In the genomic region with DNA sequence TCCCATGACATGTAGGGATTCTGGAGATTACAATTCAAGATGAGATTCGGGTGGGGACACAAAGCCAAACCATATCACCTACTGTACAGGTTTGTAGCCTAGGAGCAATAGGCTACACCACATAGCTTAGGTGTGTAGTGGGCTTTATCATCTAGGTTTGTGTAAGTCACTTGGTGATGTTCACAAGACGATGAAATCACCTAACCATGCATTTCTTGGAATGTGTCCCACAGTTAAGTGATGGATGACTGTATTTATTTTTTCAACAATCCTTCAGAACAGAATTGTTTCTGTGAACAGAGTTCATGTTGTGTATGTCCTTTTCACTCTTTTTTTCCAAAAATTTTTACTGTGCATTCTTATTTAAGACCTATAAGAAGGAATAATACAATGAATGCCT, we compare ENCODE assay signal across 18 cellular contexts.
"Had no signal": no experiment of that assay in that cellular context is flagged by ENCODE, and none has a peak within 500 bp of the region (broad histone marks: within the 10 kb centered on the region; RNA-seq: fewer than 3 reads in every experiment).

No MANE protein-coding gene starts in this region.

- H3K9me3 ChIP-seq: gastrocnemius medialis, psoas muscle had no signal

- H3K9me3 Mint-ChIP-seq: activated CD4-positive, alpha-beta memory T cell treated with anti-CD3 and anti-CD28 coated beads, Interleukin-2, amount 10 ng/mL, durations not matched to agents 7 days and 5 days; activated naive CD8-positive, alpha-beta T cell treated with anti-CD3 and anti-CD28 coated beads for 36 hours; stimulated activated naive CD8-positive, alpha-beta T cell treated with anti-CD3 and anti-CD28 coated beads, Interleukin-15, amount 100 ng/mL, for 72 hours had no signal

- H3K4me1 Mint-ChIP-seq: activated CD4-positive, alpha-beta memory T cell treated with anti-CD3 and anti-CD28 coated beads, Interleukin-2, amount 10 ng/mL, durations not matched to agents 7 days and 5 days; activated CD4-positive, alpha-beta T cell treated with anti-CD3 and anti-CD28 coated beads for 36 hours; activated naive CD8-positive, alpha-beta T cell treated with anti-CD3 and anti-CD28 coated beads for 36 hours had no signal

- H3K27ac ChIP-seq: gastrocnemius medialis, psoas muscle, VCaP had no signal

- DNase-seq: activated CD4-positive, alpha-beta memory T cell treated with anti-CD3 and anti-CD28 coated beads, Interleukin-2, amount 10 ng/mL, durations not matched to agents 7 days and 5 days; activated CD4-positive, alpha-beta T cell treated with anti-CD3 and anti-CD28 coated beads for 36 hours; activated gamma-delta T cell treated with Interleukin-2 at 50 U/mL for 16 hours; activated naive CD8-positive, alpha-beta T cell treated with anti-CD3 and anti-CD28 coated beads for 36 hours; activated T-cell treated with anti-CD3 and anti-CD28 coated beads, Interleukin-2, amount 50 U/mL, for 48 hours; aorta; central memory CD4-positive, alpha-beta T cell; dermis blood vessel endothelial cell; gastrocnemius medialis; kidney; psoas muscle; stimulated activated CD4-positive, alpha-beta T cell treated with anti-CD3 and anti-CD28 coated beads, Interleukin-4, amount 100 ng/mL, for 1 hour; stimulated activated CD8-positive, alpha-beta memory T cell treated with anti-CD3 and anti-CD28 coated beads, Interleukin-4, amount 100 ng/mL, for 48 hours; stimulated activated naive CD8-positive, alpha-beta T cell treated with anti-CD3 and anti-CD28 coated beads, Interleukin-15, amount 100 ng/mL, for 72 hours; T1000 had no signal

- H3K27ac Mint-ChIP-seq: activated CD4-positive, alpha-beta memory T cell treated with anti-CD3 and anti-CD28 coated beads, Interleukin-2, amount 10 ng/mL, durations not matched to agents 7 days and 5 days; activated CD4-positive, alpha-beta T cell treated with anti-CD3 and anti-CD28 coated beads for 36 hours; activated naive CD8-positive, alpha-beta T cell treated with anti-CD3 and anti-CD28 coated beads for 36 hours; stimulated activated naive CD8-positive, alpha-beta T cell treated with anti-CD3 and anti-CD28 coated beads, Interleukin-15, amount 100 ng/mL, for 72 hours had no signal

- H3K4me3 ChIP-seq: gastrocnemius medialis, psoas muscle had no signal

- H3K36me3 ChIP-seq: gastrocnemius medialis had no signal

- ATAC-seq: activated CD4-positive, alpha-beta T cell treated with anti-CD3 and anti-CD28 coated beads for 36 hours; esophagus mucosa; gastrocnemius medialis; psoas muscle; sciatic nerve; stimulated activated naive CD8-positive, alpha-beta T cell treated with anti-CD3 and anti-CD28 coated beads, Interleukin-15, amount 100 ng/mL, for 72 hours had no signal

- H3K27me3 ChIP-seq: gastrocnemius medialis had no signal

- H3K4me1 ChIP-seq: gastrocnemius medialis, psoas muscle had no signal

- H3K4me3 Mint-ChIP-seq: activated CD4-positive, alpha-beta memory T cell treated with anti-CD3 and anti-CD28 coated beads, Interleukin-2, amount 10 ng/mL, durations not matched to agents 7 days and 5 days; activated CD4-positive, alpha-beta T cell treated with anti-CD3 and anti-CD28 coated beads for 36 hours; activated naive CD8-positive, alpha-beta T cell treated with anti-CD3 and anti-CD28 coated beads for 36 hours; stimulated activated naive CD8-positive, alpha-beta T cell treated with anti-CD3 and anti-CD28 coated beads, Interleukin-15, amount 100 ng/mL, for 72 hours had no signal

- FAIRE-seq: kidney had no signal

- H3K27me3 Mint-ChIP-seq: activated CD4-positive, alpha-beta memory T cell treated with anti-CD3 and anti-CD28 coated beads, Interleukin-2, amount 10 ng/mL, durations not matched to agents 7 days and 5 days; activated CD4-positive, alpha-beta T cell treated with anti-CD3 and anti-CD28 coated beads for 36 hours; activated naive CD8-positive, alpha-beta T cell treated with anti-CD3 and anti-CD28 coated beads for 36 hours; stimulated activated naive CD8-positive, alpha-beta T cell treated with anti-CD3 and anti-CD28 coated beads, Interleukin-15, amount 100 ng/mL, for 72 hours had no signal
